In genomic region chr9:99906403-99907207, GRCh38 we compare ENCODE assay signal across 8 cellular contexts. TPM values are rescaled to one million over a fixed set of nuclear protein-coding genes. Genes with fewer than 3 reads are reported as not detected.
A peak's percentile ranks its signal among the peaks of the same experiment; 100 is the strongest.
DNase-seq lines count a peak whose midpoint lies in the region; ATAC-seq and TF ChIP-seq lines count a peak whose summit lies in the region.

Gene STX17, plus strand, starts transcription at chr9:99906654. Its CDS starts 8,586 bp downstream, at chr9:99915240.

- peaks cover 18% of the 10 kb centered on the region for H3K79me2 ChIP-seq in OCI-LY3 (ENCODE audit: low read length)

- H4K20me1 ChIP-seq in OCI-LY3 (ENCODE audit: insufficient read depth, low read length): no peaks in the 10 kb centered on the region

- H3K9me3 ChIP-seq in OCI-LY3 (ENCODE audit: insufficient read depth, low read length) (no peaks in the 10 kb centered on the region), mucosa of rectum (ENCODE audit: control insufficient read depth in 2 of 2, low read length in 2 of 2) (no peaks in the 10 kb centered on the region)

- peak within 1 kb of the TSS; percentile 90 for H3K4me3 ChIP-seq in OCI-LY3 (ENCODE audit: low read length)
- H3K4me3 ChIP-seq in epithelial cell of proximal tubule (ENCODE audit: low read depth, low read length): peak within 1 kb of the TSS; percentile 76
- peak within 1 kb of the TSS; percentile 80 to 94 for H3K4me3 ChIP-seq in mucosa of rectum (ENCODE audit: low read length in 2 of 2)

- DNase-seq in COLO829 (ENCODE audit: low spot score) (peak; percentile 69), HS-27A (ENCODE audit: low read depth) (peak; percentile 49), activated T-cell treated with anti-CD3 and anti-CD28 coated beads for 4 hours (peak; percentile 78), epithelial cell of proximal tubule (ENCODE audit: low read depth) (peak; percentile 15)
- peak; percentile 88 for DNase-seq in stimulated activated CD8-positive, alpha-beta memory T cell treated with anti-CD3 and anti-CD28 coated beads, Interleukin-4, amount 100 ng/mL, for 48 hours

- H3K36me3 ChIP-seq in OCI-LY3 (replicated peaks; ENCODE audit: low read depth, low read length) (no peaks in the 10 kb centered on the region), mucosa of rectum (ENCODE audit: control insufficient read depth in 2 of 2, insufficient read depth in 2 of 2, low read length in 2 of 2) (no peaks in the 10 kb centered on the region)

- ATAC-seq in GM19467 (IDR thresholded peaks at IDR 0.05; ENCODE audit: unreplicated experiment): peak; percentile 74

- H2AFZ ChIP-seq in OCI-LY3 (ENCODE audit: low read depth, low read length): peak within 1 kb of the TSS; percentile 99

- peak within 1 kb of the TSS; percentile 52 for H3K27ac ChIP-seq in OCI-LY3 (ENCODE audit: low read length)
- H3K27ac ChIP-seq in mucosa of rectum (ENCODE audit: low read depth in 2 of 2, low read length in 2 of 2): peak within 1 kb of the TSS; percentile 95

- TF ChIP-seq CTCF in OCI-LY3 (IDR thresholded peaks at IDR 0.05; ENCODE audit: low read depth, low read length) (no peak), epithelial cell of proximal tubule (conservative IDR thresholded peaks at IDR 0.05; ENCODE audit: low read depth, low read length) (no peak)

- H3K9ac ChIP-seq in OCI-LY3 (ENCODE audit: low read length) (peak within 1 kb of the TSS; percentile 83), mucosa of rectum (ENCODE audit: low read depth in 1 of 2, low read length in 2 of 2) (peak within 1 kb of the TSS; percentile 86 to 92)

- H3K4me2 ChIP-seq in OCI-LY3 (ENCODE audit: low read length): peak within 1 kb of the TSS; percentile 95

- H3K4me1 ChIP-seq in OCI-LY3 (ENCODE audit: low read length) (peaks cover 12% of the 10 kb centered on the region), mucosa of rectum (ENCODE audit: control insufficient read depth in 2 of 2, insufficient read depth in 2 of 2, low read length in 2 of 2) (peaks cover 11% of the 10 kb centered on the region in 2 donors)

- H3K27me3 ChIP-seq in OCI-LY3 (ENCODE audit: low read depth, low read length) (no peaks in the 10 kb centered on the region), mucosa of rectum (ENCODE audit: control insufficient read depth in 2 of 2, insufficient read depth in 2 of 2, low read length in 2 of 2) (no peaks in the 10 kb centered on the region)

RNA-seq across cellular contexts. Expression of gene STX17, which starts in this region (rescaled TPM):
- total RNA-seq in epithelial cell of proximal tubule: 18.3 and 20.3 TPM in 2 replicates

Comparison
In these comparisons a context has a peak if more than half of its experiments do, and no peak if none do; other contexts are left out.
1. Peak in every context shown above with its lines: DNase-seq, ATAC-seq, H3K4me3 ChIP-seq and H3K27ac ChIP-seq.
2. DNase-seq: peak in every context shown above with its lines; median percentile 88 in stimulated activated CD8-positive, alpha-beta memory T cell treated with anti-CD3 and anti-CD28 coated beads, Interleukin-4, amount 100 ng/mL, for 48 hours; 78 in activated T-cell treated with anti-CD3 and anti-CD28 coated beads for 4 hours; 69 in COLO829; 49 in HS-27A; 15 in epithelial cell of proximal tubule.